ENCODE assay signal across 12 cellular contexts in genomic region chr11:61956191-61957027, GRCh38. TPM values are rescaled to one million over a fixed set of nuclear protein-coding genes. Genes with fewer than 3 reads are reported as not detected.
DNase-seq lines count a peak whose midpoint lies in the region; ATAC-seq and TF ChIP-seq lines count a peak whose summit lies in the region.
"Had no signal": no experiment of that assay in that cellular context is flagged by ENCODE, and none has a peak within 500 bp of the region (broad histone marks: within the 10 kb centered on the region; RNA-seq: fewer than 3 reads in every experiment).

No MANE protein-coding gene starts in this region.

- CTCF ChIA-PET in naive thymus-derived CD4-positive, alpha-beta T cell (lab: Charles Lee), result no interaction called here

- H3K4me2 ChIP-seq in Karpas-422 (ENCODE audit: low read depth, low read length, poor library complexity, severe bottlenecking), result no peak overlapping the region

- intact Hi-C loops in heart left ventricle (cut with DNase I) (loop anchor here in 1 of 10 donors (5.0 to 10.0 kb wide), 2 partner anchors 98 to 126 kb away; no protein-coding TSS in a partner anchor), cardiac septum (cut with DNase I) (loop anchor here (10.0 kb wide), 1 partner anchor 98 kb away; no protein-coding TSS in a partner anchor)
- intact Hi-C loops in dendritic cell treated with granulocyte-macrophage colony-stimulating factor and Interleukin-4, amounts not matched to agents 40 ng/mL and 50 ng/mL, for 4 days (cut with micrococcal nuclease), result no loop called here
- intact Hi-C loops in naive thymus-derived CD4-positive, alpha-beta T cell (cut with micrococcal nuclease), result no loop called here

- peaks cover 68% of the 10 kb centered on the region for H3K4me1 Mint-ChIP-seq in dendritic cell treated with granulocyte-macrophage colony-stimulating factor and Interleukin-4, amounts not matched to agents 40 ng/mL and 50 ng/mL, for 4 days (ENCODE audit: low read depth)
- H3K4me1 Mint-ChIP-seq in naive thymus-derived CD4-positive, alpha-beta T cell, result peaks cover 0 to 13% (median 3%) of the 10 kb centered on the region in 7 donors

- peaks cover 55% of the 10 kb centered on the region for H3K36me3 Mint-ChIP-seq in dendritic cell treated with granulocyte-macrophage colony-stimulating factor and Interleukin-4, amounts not matched to agents 40 ng/mL and 50 ng/mL, for 4 days (ENCODE audit: low read depth)
- H3K36me3 Mint-ChIP-seq in naive thymus-derived CD4-positive, alpha-beta T cell, result peaks cover 0 to 9% (median 0%) of the 10 kb centered on the region in 5 donors
- H3K36me3 Mint-ChIP-seq: activated naive CD4-positive, alpha-beta T cell treated with anti-CD3 and anti-CD28 coated beads, Interleukin-2, amount 50 U/mL, for 72 hours had no signal

- no peaks in the 10 kb centered on the region for H3K27me3 Mint-ChIP-seq in dendritic cell treated with granulocyte-macrophage colony-stimulating factor and Interleukin-4, amounts not matched to agents 40 ng/mL and 50 ng/mL, for 4 days
- H3K27me3 Mint-ChIP-seq in naive thymus-derived CD4-positive, alpha-beta T cell, result peaks cover 6 to 25% (median 8%) of the 10 kb centered on the region in 5 donors

- DNase-seq in heart left ventricle (no peak), cardiac septum (ENCODE audit: low spot score) (no peak), tibial nerve (ENCODE audit: low spot score in 2 of 2) (no peak), NCI-H1417 treated with DMSO at 0.1 percent for 48 hours (lab: John Stamatoyannopoulos, UW) (no peak), Karpas-422 (no peak)
- no peak for DNase-seq in naive thymus-derived CD4-positive, alpha-beta T cell
- DNase-seq: BE2C; effector memory CD8-positive, alpha-beta T cell had no signal

- no peaks in the 10 kb centered on the region for H3K9me3 Mint-ChIP-seq in dendritic cell treated with granulocyte-macrophage colony-stimulating factor and Interleukin-4, amounts not matched to agents 40 ng/mL and 50 ng/mL, for 4 days
- H3K9me3 Mint-ChIP-seq in naive thymus-derived CD4-positive, alpha-beta T cell, result peaks cover 0 to 6% (median 0%) of the 10 kb centered on the region in 11 donors
- H3K9me3 Mint-ChIP-seq: activated naive CD4-positive, alpha-beta T cell treated with anti-CD3 and anti-CD28 coated beads, Interleukin-2, amount 50 U/mL, for 72 hours; effector memory CD8-positive, alpha-beta T cell had no signal

- POLR2A ChIA-PET in naive thymus-derived CD4-positive, alpha-beta T cell (lab: Charles Lee), result no interaction called here

- peak overlapping the region; percentile 89 for H3K27ac Mint-ChIP-seq in dendritic cell treated with granulocyte-macrophage colony-stimulating factor and Interleukin-4, amounts not matched to agents 40 ng/mL and 50 ng/mL, for 4 days
- H3K27ac Mint-ChIP-seq in naive thymus-derived CD4-positive, alpha-beta T cell, result peak overlapping the region in 2 of 9 donors; percentile 62 to 64
- H3K27ac Mint-ChIP-seq: activated naive CD4-positive, alpha-beta T cell treated with anti-CD3 and anti-CD28 coated beads, Interleukin-2, amount 50 U/mL, for 72 hours had no signal

- H3K36me3 ChIP-seq in heart left ventricle (peaks cover 0 to 19% (median 0%) of the 10 kb centered on the region in 9 donors), tibial nerve (peaks cover 0 to 39% (median 2%) of the 10 kb centered on the region in 3 donors), Karpas-422 (ENCODE audit: insufficient read depth, low read length) (no peaks in the 10 kb centered on the region)
- H3K36me3 ChIP-seq in naive thymus-derived CD4-positive, alpha-beta T cell (ENCODE audit: control insufficient read depth in 2 of 3, insufficient read depth in 3 of 3, low read length in 3 of 3), result no peaks in the 10 kb centered on the region
- H3K36me3 ChIP-seq: BE2C, pancreas had no signal

- H3K4me3 ChIP-seq in heart left ventricle (peak overlapping the region in 8 of 12 donors; percentile 35 to 68 (median 52)), tibial nerve (peak overlapping the region; percentile 37 to 56 (median 48)), Karpas-422 (ENCODE audit: low read length) (no peak overlapping the region)
- peak overlapping the region; percentile 20 for H3K4me3 ChIP-seq in naive thymus-derived CD4-positive, alpha-beta T cell (ENCODE audit: low read length)

- H3K9me3 ChIP-seq in heart left ventricle (no peaks in the 10 kb centered on the region), tibial nerve (no peaks in the 10 kb centered on the region), Karpas-422 (ENCODE audit: low read length) (no peaks in the 10 kb centered on the region)
- no peaks in the 10 kb centered on the region for H3K9me3 ChIP-seq in naive thymus-derived CD4-positive, alpha-beta T cell (ENCODE audit: control insufficient read depth in 2 of 3, low read length in 3 of 3)
- H3K9me3 ChIP-seq: BE2C, pancreas had no signal

- no peak for TF ChIP-seq CTCF in heart left ventricle (IDR thresholded peaks at IDR 0.05)
- no peak for TF ChIP-seq CTCF in tibial nerve (IDR thresholded peaks at IDR 0.05)

- H3K4me1 ChIP-seq in heart left ventricle, result peaks cover 0 to 30% (median 21%) of the 10 kb centered on the region in 12 donors
- no peaks in the 10 kb centered on the region for H3K4me1 ChIP-seq in naive thymus-derived CD4-positive, alpha-beta T cell (ENCODE audit: control insufficient read depth in 2 of 2, insufficient read depth in 2 of 2, low read length in 2 of 2)
- H3K4me1 ChIP-seq in tibial nerve, result peaks cover 0 to 56% (median 31%) of the 10 kb centered on the region in 4 donors
- H3K4me1 ChIP-seq in Karpas-422 (ENCODE audit: low read length), result no peaks in the 10 kb centered on the region
- H3K4me1 ChIP-seq: BE2C had no signal

- no peaks in the 10 kb centered on the region for H3K9me2 ChIP-seq in Karpas-422 (replicated peaks; ENCODE audit: insufficient read depth, low read length)

- peak overlapping the region; percentile 76 for H3K4me3 Mint-ChIP-seq in dendritic cell treated with granulocyte-macrophage colony-stimulating factor and Interleukin-4, amounts not matched to agents 40 ng/mL and 50 ng/mL, for 4 days
- peak overlapping the region in 8 of 10 donors; percentile 28 to 65 (median 58) for H3K4me3 Mint-ChIP-seq in naive thymus-derived CD4-positive, alpha-beta T cell

- ATAC-seq in heart left ventricle (no peak), HG03135 (IDR thresholded peaks at IDR 0.05; ENCODE audit: unreplicated experiment) (no peak)
- no peak for ATAC-seq in naive thymus-derived CD4-positive, alpha-beta T cell

- no peak overlapping the region for H3K9ac ChIP-seq in Karpas-422 (ENCODE audit: low read length)

- H3K27ac ChIP-seq in heart left ventricle (peak overlapping the region in 8 of 12 donors; percentile 61 to 94 (median 78)), tibial nerve (peak overlapping the region; percentile 91 to 96 (median 93)), Karpas-422 (ENCODE audit: low read length) (no peak overlapping the region)
- no peak overlapping the region for H3K27ac ChIP-seq in naive thymus-derived CD4-positive, alpha-beta T cell (ENCODE audit: low read depth, low read length)

- H2AFZ ChIP-seq in Karpas-422 (ENCODE audit: low read length), result no peak overlapping the region

- no peaks in the 10 kb centered on the region for H3K79me2 ChIP-seq in Karpas-422 (ENCODE audit: low read length)

- no peaks in the 10 kb centered on the region for H4K20me1 ChIP-seq in Karpas-422 (ENCODE audit: insufficient read depth, low read depth, low read length)

- TF ChIP-seq EP300 in tibial nerve (IDR thresholded peaks at IDR 0.05), result no peak

- H3K27me3 ChIP-seq in heart left ventricle, result peaks cover 0 to 4% (median 0%) of the 10 kb centered on the region in 9 donors
- peaks cover 0 to 5% of the 10 kb centered on the region in 2 donors for H3K27me3 ChIP-seq in naive thymus-derived CD4-positive, alpha-beta T cell (ENCODE audit: control insufficient read depth in 2 of 2, insufficient read depth in 2 of 2, low read length in 2 of 2)
- no peaks in the 10 kb centered on the region for H3K27me3 ChIP-seq in tibial nerve
- H3K27me3 ChIP-seq in Karpas-422 (ENCODE audit: low read length), result no peaks in the 10 kb centered on the region
- H3K27me3 ChIP-seq: BE2C, pancreas had no signal

- TF ChIP-seq POLR2A in heart left ventricle (IDR thresholded peaks at IDR 0.05) (no peak), tibial nerve (IDR thresholded peaks at IDR 0.05) (no peak)

- 89 to 95% (median 95%) methylated on average over 19 to 21 of the region's 21 CpGs for WGBS in heart left ventricle, 4 donors
- 86 to 95% methylated on average over 21 of the region's 21 CpGs for WGBS in tibial nerve, 2 donors

RNA-seq across cellular contexts. Expression of gene BEST1, which starts 6.3 kb away (rescaled TPM):
- total RNA-seq in heart left ventricle, result 1 to 10 TPM in 4 of 9 donors, under 1 TPM in 5; 0.64 to 4.4 (median 0.94) TPM
- polyA plus RNA-seq in heart left ventricle, result 1 to 10 TPM; 2.1 to 2.8 TPM
- total RNA-seq in cardiac septum, result 1.1 TPM
- total RNA-seq in naive thymus-derived CD4-positive, alpha-beta T cell, result 1 to 10 TPM in 2 of 5 experiments, under 1 TPM in 2, not detected in 1; 0.49 to 7.1 (median 0.75) TPM
- polyA plus RNA-seq in naive thymus-derived CD4-positive, alpha-beta T cell, result 1 to 10 TPM in 1 of 2 donors, under 1 TPM in 1; 0.83 to 1.4 TPM
- 10 to 100 TPM; 33.2 to 53.2 (median 45.7) TPM for total RNA-seq in tibial nerve
- 1.7 and 1.9 TPM in 2 replicates for total RNA-seq in Karpas-422 (2014; rRNA removed; shearing (Covaris generic); ENCODE audit: low replicate concordance)

RNA-seq across cellular contexts. Expression of gene FTH1, which starts 11.0 kb away (rescaled TPM):
- total RNA-seq in heart left ventricle, result 1,000 to 10,000 TPM; 1,764 to 5,397 (median 2,454) TPM
- polyA plus RNA-seq in heart left ventricle, result 1,000 to 10,000 TPM; 2,334 to 3,498 TPM
- 3,174 TPM for total RNA-seq in cardiac septum
- 1,000 to 10,000 TPM in 2 of 5 experiments, 100 to 1,000 TPM in 3; 684 to 3,858 (median 993) TPM for total RNA-seq in naive thymus-derived CD4-positive, alpha-beta T cell
- polyA plus RNA-seq in naive thymus-derived CD4-positive, alpha-beta T cell, result 1,000 to 10,000 TPM; 2,587 to 3,203 TPM
- 1,000 to 10,000 TPM; 3,872 to 5,003 (median 4,779) TPM for total RNA-seq in tibial nerve
- total RNA-seq in Karpas-422 (2014; rRNA removed; shearing (Covaris generic); ENCODE audit: low replicate concordance), result 209 and 392 TPM in 2 replicates

RNA-seq across cellular contexts. Expression of gene RAB3IL1, which starts 39.0 kb away (rescaled TPM):
- total RNA-seq in heart left ventricle, result 10 to 100 TPM in 3 of 9 donors, 1 to 10 TPM in 6; 4.7 to 22.0 (median 7.7) TPM
- 1 to 10 TPM; 6.0 to 7.5 TPM for polyA plus RNA-seq in heart left ventricle
- 9.4 TPM for total RNA-seq in cardiac septum
- total RNA-seq in naive thymus-derived CD4-positive, alpha-beta T cell, result 1 to 10 TPM in 1 of 5 experiments, under 1 TPM in 1, not detected in 3; 0.49 to 1.9 TPM
- polyA plus RNA-seq in naive thymus-derived CD4-positive, alpha-beta T cell, result not detected
- total RNA-seq in tibial nerve, result 100 to 1,000 TPM in 1 of 4 donors, 10 to 100 TPM in 3; 58.8 to 127 (median 71.1) TPM
- not detected in 2 replicates for total RNA-seq in Karpas-422 (2014; rRNA removed; shearing (Covaris generic); ENCODE audit: low replicate concordance)

Comparison
In these comparisons a context has a peak if more than half of its experiments do, and no peak if none do; other contexts are left out.
1. H3K27ac ChIP-seq: peak in heart left ventricle (8 of 12) and tibial nerve (4 of 4); none in naive thymus-derived CD4-positive, alpha-beta T cell (single experiment) and Karpas-422 (single experiment).
2. RNA of gene BEST1, which starts 6.3 kb away (total RNA-seq): 33.2 to 53.2 TPM in tibial nerve; 1.7 to 1.9 TPM in Karpas-422, 1.1 TPM in cardiac septum (single experiment), 0.64 to 4.4 TPM in heart left ventricle and 0.49 to 7.1 TPM in naive thymus-derived CD4-positive, alpha-beta T cell; every median in the first group is over 4 times any median in the second.